Comparison of ENCODE assay signal across 8 cellular contexts in genomic region chr16:57235128-57236092, GRCh38. TPM values are rescaled to one million over a fixed set of nuclear protein-coding genes. Genes with fewer than 3 reads are reported as not detected.
DNase-seq lines count a peak whose midpoint lies in the region; ATAC-seq, FAIRE-seq and TF ChIP-seq lines count a peak whose summit lies in the region.

No MANE protein-coding gene starts in this region.

- ATAC-seq in GM21423 (IDR thresholded peaks at IDR 0.05; ENCODE audit: unreplicated experiment), result no peak

- DNase-seq in A172 (ENCODE audit: low spot score), result peak; percentile 83
- DNase-seq in H54 (ENCODE audit: insufficient read length, low spot score), result peak; percentile 76
- peak; percentile 67 for DNase-seq in NOMO-1 treated with dmso at 0.1 percent for 144 hours (lab: John Stamatoyannopoulos, UW; ENCODE audit: unreplicated experiment)
- DNase-seq in fibroblast of lung (ENCODE audit: low read depth in 2 of 2), result peak; percentile 44 to 74
- DNase-seq in NK-92 treated with Interleukin-12 subunit alpha and Interleukin-12 subunit beta, amount 100 ng/mL, for 24 hours (lab: John Stamatoyannopoulos, UW), result no peak
- no peak for DNase-seq in ecto neural progenitor cell (ENCODE audit: low spot score)
- no peak for DNase-seq in anterior cingulate cortex (lab: John Stamatoyannopoulos, UW)

- H3K79me2 ChIP-seq in fibroblast of lung (ENCODE audit: control insufficient read depth, insufficient read depth, low read length), result no peaks in the 10 kb centered on the region

- no peaks in the 10 kb centered on the region for H3K27me3 ChIP-seq in fibroblast of lung (ENCODE audit: control insufficient read depth, insufficient read depth, low read length)

- no peaks in the 10 kb centered on the region for H3K9me3 ChIP-seq in fibroblast of lung (ENCODE audit: control insufficient read depth, insufficient read depth, low read depth, low read length)

- H3K27ac ChIP-seq in fibroblast of lung (ENCODE audit: insufficient read depth, low read length), result no peak overlapping the region

- H3K4me1 ChIP-seq in fibroblast of lung (ENCODE audit: control insufficient read depth, extremely low read depth, insufficient read depth, low read length), result no peaks in the 10 kb centered on the region

- no peak for TF ChIP-seq POLR2A in H54 (IDR thresholded peaks at IDR 0.05; ENCODE audit: low read depth, low read length)

- no peak overlapping the region for H3K4me3 ChIP-seq in fibroblast of lung (replicated peaks in 1 of 4; ENCODE audit: control extremely low read depth in 1 of 4, insufficient read depth in 1 of 4, low read depth in 3 of 4, low read length in 4 of 4)

- H3K4me2 ChIP-seq in fibroblast of lung (ENCODE audit: extremely low read depth, insufficient read depth, low read length), result no peak overlapping the region

- H3K9ac ChIP-seq in fibroblast of lung (ENCODE audit: insufficient read depth, low read length), result no peak overlapping the region

- H4K20me1 ChIP-seq in fibroblast of lung (ENCODE audit: control insufficient read depth, extremely low read depth, insufficient read depth, low read length), result no peaks in the 10 kb centered on the region

- TF ChIP-seq CTCF in fibroblast of lung (conservative IDR thresholded peaks at IDR 0.05 in 1 of 2, IDR thresholded peaks at IDR 0.05 in 1 of 2; ENCODE audit: low read depth in 1 of 2, low read length in 2 of 2), result no peak

- no peak overlapping the region for H2AFZ ChIP-seq in fibroblast of lung (ENCODE audit: low read length)

- peak; percentile 100 for FAIRE-seq in H54 (lab: Jason Lieb, UNC)

- H3K36me3 ChIP-seq in fibroblast of lung (ENCODE audit: control insufficient read depth, insufficient read depth, low read length), result peaks cover 4% of the 10 kb centered on the region

RNA-seq across cellular contexts. Expression of gene ARL2BP, which starts 9.6 kb away (rescaled TPM):
- 165 and 172 TPM in 2 replicates for total RNA-seq in A172 (2014; rRNA removed; shearing (Covaris generic))
- total RNA-seq in fibroblast of lung, result 53.2 and 65.7 TPM in 2 replicates
- polyA plus RNA-seq in fibroblast of lung, result 149 and 173 TPM in 2 replicates
- polyA plus RNA-seq in fibroblast of lung (2012), result 82.2 and 88.8 TPM in 2 replicates
- 48.4 and 51.0 TPM in 2 replicates for polyA minus RNA-seq in fibroblast of lung (ENCODE audit: low replicate concordance)

RNA-seq across cellular contexts. Expression of gene PLLP, which starts 49.1 kb away (rescaled TPM):
- 0.55 TPM in 1 of 2 replicates, not detected in the other for total RNA-seq in A172 (2014; rRNA removed; shearing (Covaris generic))
- not detected in 2 replicates for total RNA-seq in fibroblast of lung
- 0.02 and 0.05 TPM in 2 replicates for polyA plus RNA-seq in fibroblast of lung
- 0.30 and 0.41 TPM in 2 replicates for polyA plus RNA-seq in fibroblast of lung (2012)
- not detected in 2 replicates for polyA minus RNA-seq in fibroblast of lung (ENCODE audit: low replicate concordance)

RNA-seq across cellular contexts. Expression of gene RSPRY1, which starts 49.3 kb away (rescaled TPM):
- 25.8 and 28.7 TPM in 2 replicates for total RNA-seq in A172 (2014; rRNA removed; shearing (Covaris generic))
- 33.4 and 51.9 TPM in 2 replicates for total RNA-seq in fibroblast of lung
- 36.4 and 36.5 TPM in 2 replicates for polyA plus RNA-seq in fibroblast of lung
- polyA plus RNA-seq in fibroblast of lung (2012), result 23.4 and 25.7 TPM in 2 replicates
- polyA minus RNA-seq in fibroblast of lung (ENCODE audit: low replicate concordance), result 33.0 and 73.7 TPM in 2 replicates

RNA-seq across cellular contexts. Expression of gene PSME3IP1, which starts 49.6 kb away (rescaled TPM):
- 170 and 232 TPM in 2 replicates for total RNA-seq in A172 (2014; rRNA removed; shearing (Covaris generic))
- 55.5 and 58.3 TPM in 2 replicates for total RNA-seq in fibroblast of lung
- polyA plus RNA-seq in fibroblast of lung, result 64.6 and 77.0 TPM in 2 replicates
- polyA plus RNA-seq in fibroblast of lung (2012), result 62.6 and 75.0 TPM in 2 replicates
- 57.9 and 88.3 TPM in 2 replicates for polyA minus RNA-seq in fibroblast of lung (ENCODE audit: low replicate concordance)

Comparison
In these comparisons a context has a peak if more than half of its experiments do, and no peak if none do; other contexts are left out.
1. DNase-seq: peak in A172 (single experiment), H54 (single experiment), NOMO-1 treated with dmso at 0.1 percent for 144 hours (single experiment) and fibroblast of lung (2 of 2); none in NK-92 treated with Interleukin-12 subunit alpha and Interleukin-12 subunit beta, amount 100 ng/mL, for 24 hours (single experiment), ecto neural progenitor cell (single experiment) and anterior cingulate cortex (0 of 58).